32 cellular contexts compared by ENCODE assay signal in genomic region chr5:130642461-130642860, GRCh38.
"Had no signal": no experiment of that assay in that cellular context is flagged by ENCODE, and none has a peak within 500 bp of the region (broad histone marks: within the 10 kb centered on the region; RNA-seq: fewer than 3 reads in every experiment).

No MANE protein-coding gene starts in this region.

- H3K27me3 Mint-ChIP-seq: activated B cell treated with CpG ODN at 0.5 μM for 24 hours; activated naive CD8-positive, alpha-beta T cell treated with anti-CD3 and anti-CD28 coated beads for 36 hours; brain had no signal

- H3K4me3 ChIP-seq: ascending aorta, cardiac muscle cell, colonic mucosa, gastrocnemius medialis, heart left ventricle had no signal

- H3K4me1 ChIP-seq: ascending aorta, colonic mucosa, gastrocnemius medialis, heart left ventricle had no signal

- H3K4me1 Mint-ChIP-seq: activated B cell treated with CpG ODN at 0.5 μM for 24 hours; activated naive CD4-positive, alpha-beta T cell treated with anti-CD3 and anti-CD28 coated beads, Interleukin-2, amount 50 U/mL, for 24 hours; activated naive CD8-positive, alpha-beta T cell treated with anti-CD3 and anti-CD28 coated beads for 36 hours; activated naive CD8-positive, alpha-beta T cell treated with anti-CD3 and anti-CD28 coated beads, Interleukin-2, amount 50 U/mL, for 24 hours; activated T-helper 17 cell treated with anti-CD3 and anti-CD28 coated beads, Interleukin-2, amount 50 U/mL, for 72 hours; brain; T-helper 17 cell had no signal

- H3K36me3 ChIP-seq: ascending aorta, cardiac muscle cell, colonic mucosa, gastrocnemius medialis, heart left ventricle, WERI-Rb-1 had no signal

- ATAC-seq: activated CD4-positive, CD25-positive, alpha-beta regulatory T cell treated with anti-CD3 and anti-CD28 coated beads, Interleukin-2, amount 50 U/mL, for 24 hours; activated CD8-positive, alpha-beta T cell treated with anti-CD3 and anti-CD28 coated beads for 36 hours; activated naive CD8-positive, alpha-beta T cell treated with anti-CD3 and anti-CD28 coated beads, Interleukin-2, amount 50 U/mL, for 24 hours; activated T-cell treated with anti-CD3 and anti-CD28 coated beads, Interleukin-2, amount 50 U/mL, for 4 hours; activated T-helper 17 cell treated with anti-CD3 and anti-CD28 coated beads, Interleukin-2, amount 50 U/mL, for 72 hours; gastrocnemius medialis; heart left ventricle; T-helper 17 cell had no signal

- H3K27me3 ChIP-seq: ascending aorta, cardiac muscle cell, colonic mucosa, gastrocnemius medialis, heart left ventricle had no signal

- DNase-seq: activated B cell treated with CpG ODN at 0.5 μM for 24 hours; activated CD4-positive, alpha-beta T cell treated with anti-CD3 and anti-CD28 coated beads for 48 hours; activated CD4-positive, alpha-beta T cell treated with anti-CD3 and anti-CD28 coated beads, Interleukin-2, amount 50 U/mL, for 1 hour; activated CD4-positive, alpha-beta T cell treated with anti-CD3 and anti-CD28 coated beads, Interleukin-2, amount 50 U/mL, for 48 hours; activated CD8-positive, alpha-beta memory T cell treated with anti-CD3 and anti-CD28 coated beads for 24 hours; activated CD8-positive, alpha-beta T cell treated with anti-CD3 and anti-CD28 coated beads for 36 hours; activated effector memory CD4-positive, alpha-beta T cell treated with anti-CD3 and anti-CD28 coated beads, Interleukin-2, amount 50 U/mL, for 16 hours; activated naive CD4-positive, alpha-beta T cell treated with anti-CD3 and anti-CD28 coated beads for 36 hours; activated naive CD8-positive, alpha-beta T cell treated with anti-CD3 and anti-CD28 coated beads for 36 hours; activated naive CD8-positive, alpha-beta T cell treated with anti-CD3 and anti-CD28 coated beads, Interleukin-2, amount 50 U/mL, for 24 hours; activated T-cell treated with anti-CD3 and anti-CD28 coated beads, Interleukin-2, amount 50 U/mL, for 4 hours; central memory CD4-positive, alpha-beta T cell; cerebellar nuclear complex; colonic mucosa; effector CD8-positive, alpha-beta T cell; foreskin fibroblast; gastrocnemius medialis; glutamatergic neuron; heart left ventricle; SW 1271; T-helper 1 cell; T-helper 17 cell; T1000; WERI-Rb-1 had no signal

- H3K4me3 Mint-ChIP-seq: activated B cell treated with CpG ODN at 0.5 μM for 24 hours; activated CD8-positive, alpha-beta T cell treated with anti-CD3 and anti-CD28 coated beads for 36 hours; activated naive CD4-positive, alpha-beta T cell treated with anti-CD3 and anti-CD28 coated beads for 36 hours; activated naive CD4-positive, alpha-beta T cell treated with anti-CD3 and anti-CD28 coated beads, Interleukin-2, amount 50 U/mL, for 24 hours; activated naive CD8-positive, alpha-beta T cell treated with anti-CD3 and anti-CD28 coated beads for 36 hours; activated naive CD8-positive, alpha-beta T cell treated with anti-CD3 and anti-CD28 coated beads, Interleukin-2, amount 50 U/mL, for 24 hours; activated T-cell treated with anti-CD3 and anti-CD28 coated beads, Interleukin-2, amount 50 U/mL, for 4 hours; activated T-helper 17 cell treated with anti-CD3 and anti-CD28 coated beads, Interleukin-2, amount 50 U/mL, for 72 hours; brain; T-helper 17 cell; T-helper 2 cell treated with Interferon-gamma antibody and Interleukin-4, amounts not matched to agents 5 μg/mL and 100 μg/mL, for 36 hours had no signal

- H3K9me3 ChIP-seq: ascending aorta, colonic mucosa, gastrocnemius medialis had no signal

- H3K9me3 Mint-ChIP-seq: activated naive CD4-positive, alpha-beta T cell treated with anti-CD3 and anti-CD28 coated beads, Interleukin-2, amount 50 U/mL, for 24 hours had no signal

- H3K27ac Mint-ChIP-seq: activated B cell treated with CpG ODN at 0.5 μM for 24 hours; activated CD8-positive, alpha-beta T cell treated with anti-CD3 and anti-CD28 coated beads for 36 hours; activated naive CD4-positive, alpha-beta T cell treated with anti-CD3 and anti-CD28 coated beads for 36 hours; activated naive CD4-positive, alpha-beta T cell treated with anti-CD3 and anti-CD28 coated beads, Interleukin-2, amount 50 U/mL, for 24 hours; activated naive CD8-positive, alpha-beta T cell treated with anti-CD3 and anti-CD28 coated beads for 36 hours; activated naive CD8-positive, alpha-beta T cell treated with anti-CD3 and anti-CD28 coated beads, Interleukin-2, amount 50 U/mL, for 24 hours; activated T-helper 17 cell treated with anti-CD3 and anti-CD28 coated beads, Interleukin-2, amount 50 U/mL, for 72 hours; brain; T-helper 17 cell; T-helper 2 cell treated with Interferon-gamma antibody and Interleukin-4, amounts not matched to agents 5 μg/mL and 100 μg/mL, for 36 hours had no signal

- FAIRE-seq: endometrium had no signal

- H3K27ac ChIP-seq: ascending aorta, cardiac muscle cell, colonic mucosa, gastrocnemius medialis, heart left ventricle, WERI-Rb-1 had no signal

- H3K36me3 Mint-ChIP-seq: activated naive CD4-positive, alpha-beta T cell treated with anti-CD3 and anti-CD28 coated beads, Interleukin-2, amount 50 U/mL, for 24 hours; activated naive CD8-positive, alpha-beta T cell treated with anti-CD3 and anti-CD28 coated beads for 36 hours; brain had no signal
